ENCODE assay signal across 8 cellular contexts in the genomic region with DNA sequence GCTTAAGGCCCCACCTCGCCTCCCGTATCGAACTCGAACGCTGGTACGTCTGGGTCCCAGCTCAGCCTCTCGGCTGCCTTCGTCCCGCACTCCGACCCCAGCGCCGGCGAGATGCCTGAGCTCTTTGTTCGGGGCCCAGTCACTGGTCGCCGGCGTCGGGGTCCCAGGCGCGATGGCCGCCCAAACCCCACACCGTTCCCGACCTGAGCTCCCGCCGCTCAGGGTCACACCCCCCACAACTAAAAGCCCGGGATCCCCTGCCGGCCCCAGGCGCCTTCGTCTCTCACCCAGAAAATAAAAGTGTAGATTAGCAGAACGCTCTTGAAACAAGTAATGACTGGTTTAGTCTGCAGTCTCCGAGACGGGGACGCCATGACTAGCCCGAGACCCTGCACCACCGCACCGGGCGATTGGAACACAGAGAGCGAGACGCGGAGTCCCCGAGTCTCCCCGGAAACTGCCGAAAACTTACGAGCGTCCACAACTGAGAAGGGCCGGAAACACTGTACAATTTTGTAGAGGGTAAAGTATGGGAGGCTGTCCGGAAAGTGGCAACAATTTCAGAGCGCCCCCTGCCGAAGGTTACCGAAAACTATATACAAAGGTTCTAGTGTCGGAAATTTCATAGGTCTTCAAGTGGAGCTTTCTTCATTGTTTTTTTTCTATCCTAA. TPM values are rescaled to one million over a fixed set of nuclear protein-coding genes. Genes with fewer than 3 reads are reported as not detected.
A peak's percentile ranks its signal among the peaks of the same experiment; 100 is the strongest.
DNase-seq lines count a peak whose midpoint lies in the region; ATAC-seq and TF ChIP-seq lines count a peak whose summit lies in the region.

A gene with protein sequence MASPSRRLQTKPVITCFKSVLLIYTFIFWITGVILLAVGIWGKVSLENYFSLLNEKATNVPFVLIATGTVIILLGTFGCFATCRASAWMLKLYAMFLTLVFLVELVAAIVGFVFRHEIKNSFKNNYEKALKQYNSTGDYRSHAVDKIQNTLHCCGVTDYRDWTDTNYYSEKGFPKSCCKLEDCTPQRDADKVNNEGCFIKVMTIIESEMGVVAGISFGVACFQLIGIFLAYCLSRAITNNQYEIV (minus strand): TSS at position 486 of the 671 bp plus-strand sequence. CDS start 112 bp downstream, at position 374.

- H3K9ac ChIP-seq in rectal smooth muscle tissue (ENCODE audit: low read length): peak within 1 kb of the TSS; percentile 36

- no peaks in the 10 kb centered on the region for H3K9me3 ChIP-seq in T-helper 17 cell (ENCODE audit: control insufficient read depth, low read length, poor library complexity, severe bottlenecking)

- WGBS in urinary bladder: under 1% methylated on average over 51 of the region's 51 CpGs

- ATAC-seq in GM21576 (IDR thresholded peaks at IDR 0.05; ENCODE audit: unreplicated experiment): peak; percentile 77
- peak; percentile 99 for ATAC-seq in T-helper 17 cell

- H3K27me3 ChIP-seq in rectal smooth muscle tissue (ENCODE audit: control insufficient read depth, insufficient read depth, low read length): peaks cover 2% of the 10 kb centered on the region

- peak within 1 kb of the TSS; percentile 64 for H3K27ac Mint-ChIP-seq in Calu3 (ENCODE audit: unreplicated experiment)
- peak within 1 kb of the TSS; percentile 34 for H3K27ac Mint-ChIP-seq in T-helper 17 cell

- TF ChIP-seq CTCF in Calu3 (IDR thresholded peaks at IDR 0.05; ENCODE audit: unreplicated experiment): peak; percentile 44
- peak; percentile 51 for TF ChIP-seq CTCF in LNCaP clone FGC (IDR thresholded peaks at IDR 0.05; ENCODE audit: control insufficient read depth, extremely low read depth, insufficient read depth)

- H3K4me3 Mint-ChIP-seq in Calu3 (ENCODE audit: low read depth, unreplicated experiment) (peak within 1 kb of the TSS; percentile 74), T-helper 17 cell (peak within 1 kb of the TSS; percentile 94)

- no peaks in the 10 kb centered on the region for H3K4me1 ChIP-seq in rectal smooth muscle tissue (ENCODE audit: control insufficient read depth, insufficient read depth, low read length)
- H3K4me1 ChIP-seq in urinary bladder (ENCODE audit: insufficient read depth): no peaks in the 10 kb centered on the region

- H3K4me1 Mint-ChIP-seq in Calu3 (ENCODE audit: low read depth, unreplicated experiment) (peaks cover 4% of the 10 kb centered on the region), T-helper 17 cell (peaks cover 6% of the 10 kb centered on the region)

- H3K36me3 Mint-ChIP-seq in Calu3 (ENCODE audit: insufficient read depth, unreplicated experiment) (peaks cover 24% of the 10 kb centered on the region), T-helper 17 cell (ENCODE audit: low read depth) (peaks cover 4% of the 10 kb centered on the region)

- intact Hi-C loops in Calu3 (cut with micrococcal nuclease; ENCODE audit: unreplicated experiment): loop anchor here (1.0 kb wide), 1 partner anchor 21 kb away; no protein-coding TSS in a partner anchor

- H3K9me3 Mint-ChIP-seq in Calu3 (ENCODE audit: low read depth, unreplicated experiment): no peaks in the 10 kb centered on the region

- H3K36me3 ChIP-seq in rectal smooth muscle tissue (ENCODE audit: control insufficient read depth, insufficient read depth, low read length): no peaks in the 10 kb centered on the region
- H3K36me3 ChIP-seq in urinary bladder (ENCODE audit: insufficient read depth): no peaks in the 10 kb centered on the region

- DNase-seq in Calu3: peak; percentile 90
- DNase-seq in LNCaP clone FGC (ENCODE audit: low read depth): peak; percentile 52
- peak; percentile 27 to 68 (median 47) for DNase-seq in T-helper 17 cell
- DNase-seq in astrocyte of the hippocampus (ENCODE audit: low read depth, low spot score): peak; percentile 92
- DNase-seq in hippocampal formation (lab: John Stamatoyannopoulos, UW): peak; percentile 49 to 54

- BruUV-seq in Calu3 (replicated peaks; lab: Mats Ljungman, UMichigan): TSS peak; percentile 60

- CTCF ChIA-PET in Calu3 (lab: Charles Lee): interaction anchor here (0.8 to 2.4 kb wide), 6 partner anchors 13 to 132 kb away, joined by 3 to 31 read pairs (median 8); no protein-coding TSS in a partner anchor

- H3K4me3 ChIP-seq in LNCaP clone FGC (ENCODE audit: low read depth, low read length) (peak within 1 kb of the TSS; percentile 57), rectal smooth muscle tissue (ENCODE audit: low read length) (peak within 1 kb of the TSS; percentile 66), urinary bladder (ENCODE audit: low read depth, low read length) (peak within 1 kb of the TSS; percentile 58)

- H3K27ac ChIP-seq in rectal smooth muscle tissue (ENCODE audit: low read depth, low read length) (peak within 1 kb of the TSS; percentile 55), urinary bladder (ENCODE audit: low read depth) (peak within 1 kb of the TSS; percentile 73)

- no peaks in the 10 kb centered on the region for H3K27me3 Mint-ChIP-seq in Calu3 (ENCODE audit: unreplicated experiment)
- H3K27me3 Mint-ChIP-seq in T-helper 17 cell: peaks cover 9% of the 10 kb centered on the region

RNA-seq across cellular contexts. Expression of the gene that starts here (rescaled TPM):
- total RNA-seq in Calu3 (2022): 69.1 and 70.6 TPM in 2 replicates
- total RNA-seq in T-helper 17 cell: 1 to 10 TPM in 1 of 2 donors, under 1 TPM in 1; 0.68 to 1.2 TPM
- total RNA-seq in urinary bladder: 76.8 TPM
- 22.6 TPM for polyA plus RNA-seq in urinary bladder

Comparison
In these comparisons a context has a peak if more than half of its experiments do, and no peak if none do; other contexts are left out.
1. Peak in every context shown above with its lines: DNase-seq, ATAC-seq, H3K4me3 ChIP-seq and H3K27ac ChIP-seq.
2. RNA of the gene that starts here (total RNA-seq): 76.8 TPM in urinary bladder (single experiment) and 69.1 to 70.6 TPM in Calu3; 0.68 to 1.2 TPM in T-helper 17 cell; every median in the first group is over 10 times any median in the second.